ENCODE assay signal across 31 cellular contexts in genomic region chr21:31724552-31724951, GRCh38. TPM values are rescaled to one million over a fixed set of nuclear protein-coding genes. Genes with fewer than 3 reads are reported as not detected.
A peak's percentile ranks its signal among the peaks of the same experiment; 100 is the strongest.
DNase-seq lines count a peak whose midpoint lies in the region; ATAC-seq, FAIRE-seq and TF ChIP-seq lines count a peak whose summit lies in the region.
"Had no signal": no experiment of that assay in that cellular context is flagged by ENCODE, and none has a peak within 500 bp of the region (broad histone marks: within the 10 kb centered on the region; RNA-seq: fewer than 3 reads in every experiment).

No MANE protein-coding gene starts in this region.

- H3K27me3 ChIP-seq in astrocyte (ENCODE audit: insufficient read depth, low read length) (no peaks in the 10 kb centered on the region), PC-3 (ENCODE audit: low read length) (no peaks in the 10 kb centered on the region)
- H3K27me3 ChIP-seq: BLaER1 treated with 17β-estradiol and CSF1 and Interleukin-3, amounts not matched to agents 10 nM and 100 nM; brain microvascular endothelial cell; dorsolateral prefrontal cortex; heart left ventricle had no signal

- H3K9me3 Mint-ChIP-seq in IgD-negative memory B cell = no peaks in the 10 kb centered on the region
- no peaks in the 10 kb centered on the region for H3K9me3 Mint-ChIP-seq in astrocyte (ENCODE audit: unreplicated experiment)
- H3K9me3 Mint-ChIP-seq in natural killer cell treated with Interleukin-12 subunit alpha and Interleukin-12 subunit beta and Interleukin-15 and Interleukin-18, amount 100 ng/mL, for 72 hours = no peaks in the 10 kb centered on the region
- H3K9me3 Mint-ChIP-seq: activated CD8-positive, alpha-beta T cell treated with anti-CD3 and anti-CD28 coated beads for 36 hours; HFFc6 had no signal

- H3K9me2 ChIP-seq in PC-3 (replicated peaks; ENCODE audit: low read length) = no peaks in the 10 kb centered on the region

- DNase-seq in D721Med (ENCODE audit: insufficient read length, low spot score) (no peak), astrocyte (ENCODE audit: low read depth) (no peak), PC-3 (no peak)
- no peak for DNase-seq in natural killer cell treated with Interleukin-12 subunit alpha and Interleukin-12 subunit beta and Interleukin-15 and Interleukin-18, amount 100 ng/mL, for 72 hours (ENCODE audit: low spot score)
- no peak for DNase-seq in NK-92 treated with Interleukin-12 subunit alpha and Interleukin-12 subunit beta, amount 100 ng/mL, for 24 hours (lab: John Stamatoyannopoulos, UW)
- DNase-seq: activated CD8-positive, alpha-beta T cell treated with anti-CD3 and anti-CD28 coated beads for 36 hours; activated naive CD4-positive, alpha-beta T cell; amniotic stem cell; brain microvascular endothelial cell; DMS79 treated with DMSO at 0.1 percent for 48 hours; dorsolateral prefrontal cortex; foreskin melanocyte; GOT3; heart left ventricle; HFFc6; left ventricle myocardium superior; NCI-H1092 treated with DMSO at 0.1 percent for 48 hours; NCI-H187 treated with DMSO at 0.1 percent for 48 hours; NCI-H2171 treated with DMSO at 0.1 percent for 48 hours; NCI-H524 treated with DMSO at 0.1 percent for 48 hours; occipital lobe; PC-9; stimulated activated CD4-positive, alpha-beta T cell treated with anti-CD3 and anti-CD28 coated beads, Interleukin-4, amount 100 ng/mL, for 1 hour; substantia nigra; trophoblast cell had no signal

- peaks cover 94% of the 10 kb centered on the region for H4K20me1 ChIP-seq in astrocyte (ENCODE audit: insufficient read depth, low read length)
- H4K20me1 ChIP-seq in PC-3 (ENCODE audit: low read length) = peaks cover 92% of the 10 kb centered on the region

- no peaks in the 10 kb centered on the region for H3K36me3 ChIP-seq in astrocyte (ENCODE audit: insufficient read depth, low read length)
- no peaks in the 10 kb centered on the region for H3K36me3 ChIP-seq in PC-3 (ENCODE audit: low read depth, low read length)
- H3K36me3 ChIP-seq: brain microvascular endothelial cell, heart left ventricle had no signal

- intact Hi-C loops in PC-3 (cut with micrococcal nuclease) = no loop called here

- POLR2A ChIA-PET in PC-3 (lab: Charles Lee; ENCODE audit: unreplicated experiment) = no interaction called here

- CTCF ChIA-PET in PC-3 (lab: Charles Lee) = no interaction called here

- H3K4me3 Mint-ChIP-seq in IgD-negative memory B cell = peak overlapping the region in 3 of 4 donors; percentile 0 to 34 (median 11)
- H3K4me3 Mint-ChIP-seq in astrocyte (ENCODE audit: unreplicated experiment) = peak overlapping the region; percentile 4
- peak overlapping the region; percentile 70 for H3K4me3 Mint-ChIP-seq in natural killer cell treated with Interleukin-12 subunit alpha and Interleukin-12 subunit beta and Interleukin-15 and Interleukin-18, amount 100 ng/mL, for 72 hours
- H3K4me3 Mint-ChIP-seq: activated CD8-positive, alpha-beta T cell treated with anti-CD3 and anti-CD28 coated beads for 36 hours; HFFc6 had no signal

- H2AFZ ChIP-seq in astrocyte (ENCODE audit: low read depth, low read length) = no peak overlapping the region
- no peak overlapping the region for H2AFZ ChIP-seq in PC-3 (ENCODE audit: low read length)
- H2AFZ ChIP-seq: PC-9 had no signal

- H3K36me3 Mint-ChIP-seq in IgD-negative memory B cell = no peaks in the 10 kb centered on the region
- no peaks in the 10 kb centered on the region for H3K36me3 Mint-ChIP-seq in astrocyte (ENCODE audit: low read depth, unreplicated experiment)
- no peaks in the 10 kb centered on the region for H3K36me3 Mint-ChIP-seq in natural killer cell treated with Interleukin-12 subunit alpha and Interleukin-12 subunit beta and Interleukin-15 and Interleukin-18, amount 100 ng/mL, for 72 hours

- H3K27ac ChIP-seq in astrocyte (ENCODE audit: low read depth, low read length) (no peak overlapping the region), PC-3 (ENCODE audit: low read length) (no peak overlapping the region)
- H3K27ac ChIP-seq: BLaER1 treated with 17β-estradiol and CSF1 and Interleukin-3, amounts not matched to agents 10 nM and 100 nM; brain microvascular endothelial cell; dorsolateral prefrontal cortex; heart left ventricle; PC-9 had no signal

- H3K4me1 Mint-ChIP-seq in IgD-negative memory B cell (peaks cover 40 to 50% (median 43%) of the 10 kb centered on the region in 3 donors), astrocyte (ENCODE audit: low read depth, unreplicated experiment) (peaks cover 14% of the 10 kb centered on the region)
- H3K4me1 Mint-ChIP-seq in natural killer cell treated with Interleukin-12 subunit alpha and Interleukin-12 subunit beta and Interleukin-15 and Interleukin-18, amount 100 ng/mL, for 72 hours (ENCODE audit: low read depth in 2 of 2) = peaks cover 42 to 46% of the 10 kb centered on the region in 2 donors

- no peak for ATAC-seq in natural killer cell treated with Interleukin-12 subunit alpha and Interleukin-12 subunit beta and Interleukin-15 and Interleukin-18, amount 100 ng/mL, for 72 hours
- ATAC-seq in PC-3 = no peak
- ATAC-seq in GM21390 (IDR thresholded peaks at IDR 0.05; ENCODE audit: unreplicated experiment) = no peak
- ATAC-seq: heart left ventricle, left ventricle myocardium superior, Right ventricle myocardium inferior, SK-N-SH treated with all-trans-retinoic acid at 6 μM for 48 hours had no signal

- H3K4me2 ChIP-seq in astrocyte (ENCODE audit: low read length) (no peak overlapping the region), PC-3 (ENCODE audit: low read length) (no peak overlapping the region)
- H3K4me2 ChIP-seq: PC-9 had no signal

- H3K4me3 ChIP-seq in astrocyte (ENCODE audit: insufficient read depth, low read depth, low read length) (no peak overlapping the region), PC-3 (ENCODE audit: low read length) (no peak overlapping the region)
- H3K4me3 ChIP-seq: BLaER1 treated with 17β-estradiol and CSF1 and Interleukin-3, amounts not matched to agents 10 nM and 100 nM; dorsolateral prefrontal cortex; heart left ventricle; PC-9 had no signal

- no peaks in the 10 kb centered on the region for H3K27me3 Mint-ChIP-seq in IgD-negative memory B cell
- H3K27me3 Mint-ChIP-seq in astrocyte (ENCODE audit: low read depth, unreplicated experiment) = no peaks in the 10 kb centered on the region
- H3K27me3 Mint-ChIP-seq in natural killer cell treated with Interleukin-12 subunit alpha and Interleukin-12 subunit beta and Interleukin-15 and Interleukin-18, amount 100 ng/mL, for 72 hours = no peaks in the 10 kb centered on the region
- H3K27me3 Mint-ChIP-seq: activated CD8-positive, alpha-beta T cell treated with anti-CD3 and anti-CD28 coated beads for 36 hours had no signal

- H3K79me2 ChIP-seq in astrocyte (ENCODE audit: insufficient read depth, low read length) (peaks cover 99% of the 10 kb centered on the region), PC-3 (ENCODE audit: low read length) (peaks cover 99% of the 10 kb centered on the region)

- BruUV-seq in PC-3 (replicated peaks; lab: Mats Ljungman, UMichigan) = no TSS peak

- H3K9me3 ChIP-seq in astrocyte (ENCODE audit: insufficient read depth, low read depth, low read length) (no peaks in the 10 kb centered on the region), PC-3 (ENCODE audit: low read length) (no peaks in the 10 kb centered on the region)
- H3K9me3 ChIP-seq: heart left ventricle had no signal

- peak overlapping the region in 1 of 3 donors; percentile 53 for H3K27ac Mint-ChIP-seq in IgD-negative memory B cell
- H3K27ac Mint-ChIP-seq in astrocyte (ENCODE audit: unreplicated experiment) = no peak overlapping the region
- peak overlapping the region in 1 of 2 donors; percentile 30 for H3K27ac Mint-ChIP-seq in natural killer cell treated with Interleukin-12 subunit alpha and Interleukin-12 subunit beta and Interleukin-15 and Interleukin-18, amount 100 ng/mL, for 72 hours
- H3K27ac Mint-ChIP-seq: HFFc6 had no signal

- no peaks in the 10 kb centered on the region for H3F3A ChIP-seq in PC-3 (ENCODE audit: low read length, unreplicated experiment)

- FAIRE-seq in D721Med (lab: Jason Lieb, UNC) = peak; percentile 6
- FAIRE-seq in astrocyte (lab: Jason Lieb, UNC) = peak; percentile 58
- FAIRE-seq: keratinocyte had no signal

- no peak overlapping the region for H3K9ac ChIP-seq in astrocyte (ENCODE audit: low read length)
- no peak overlapping the region for H3K9ac ChIP-seq in PC-3 (ENCODE audit: low read length)
- H3K9ac ChIP-seq: BLaER1 treated with 17β-estradiol and CSF1 and Interleukin-3, amounts not matched to agents 10 nM and 100 nM had no signal

- peaks cover 7% of the 10 kb centered on the region for H3K4me1 ChIP-seq in astrocyte (ENCODE audit: insufficient read depth, low read length)
- peaks cover 18% of the 10 kb centered on the region for H3K4me1 ChIP-seq in PC-3 (ENCODE audit: insufficient read depth, low read length)

- no peak for TF ChIP-seq CTCF in D721Med (IDR thresholded peaks at IDR 0.05; ENCODE audit: insufficient read depth, missing control alignments)
- no peak for TF ChIP-seq CTCF in astrocyte (IDR thresholded peaks at IDR 0.05; ENCODE audit: insufficient read depth, low read depth, low read length)
- no peak for TF ChIP-seq CTCF in PC-3 (conservative IDR thresholded peaks at IDR 0.05; ENCODE audit: low read depth, low read length)

RNA-seq across cellular contexts. Expression of gene SCAF4, which starts 7.4 kb away (rescaled TPM):
- 49.9 TPM for polyA plus RNA-seq in IgD-negative memory B cell
- total RNA-seq in astrocyte (28.7 and 32.9 TPM in 2 replicates), PC-3 (2014; rRNA removed) (11.2 and 18.2 TPM in 2 replicates)
- total RNA-seq in natural killer cell treated with Interleukin-12 subunit alpha and Interleukin-12 subunit beta and Interleukin-15 and Interleukin-18, amount 100 ng/mL, for 72 hours = 10 to 100 TPM; 56.5 to 66.9 TPM

Comparison
In these comparisons a context has a peak if more than half of its experiments do, and no peak if none do; other contexts are left out.
1. H3K4me3 Mint-ChIP-seq: peak in every context shown above with its lines; median percentile 70 in natural killer cell treated with Interleukin-12 subunit alpha and Interleukin-12 subunit beta and Interleukin-15 and Interleukin-18, amount 100 ng/mL, for 72 hours; 11 in IgD-negative memory B cell; 4 in astrocyte.